Comparison of ENCODE assay signal across 21 cellular contexts in genomic region chr6:82904860-82905259, GRCh38.
"Had no signal": no experiment of that assay in that cellular context is flagged by ENCODE, and none has a peak within 500 bp of the region (broad histone marks: within the 10 kb centered on the region; RNA-seq: fewer than 3 reads in every experiment).

No MANE protein-coding gene starts in this region.

- H3K36me3 ChIP-seq: colonic mucosa, esophagus squamous epithelium, gastroesophageal sphincter, right atrium auricular region, suprapubic skin, tibial artery, upper lobe of left lung, uterus had no signal

- H3K27ac Mint-ChIP-seq: immature natural killer cell; naive thymus-derived CD8-positive, alpha-beta T cell had no signal

- H3K4me1 Mint-ChIP-seq: immature natural killer cell; naive thymus-derived CD8-positive, alpha-beta T cell had no signal

- H3K27ac ChIP-seq: colonic mucosa, esophagus squamous epithelium, gastroesophageal sphincter, right atrium auricular region, suprapubic skin, tibial artery, upper lobe of left lung, uterus had no signal

- H3K27me3 ChIP-seq: colonic mucosa, esophagus squamous epithelium, gastroesophageal sphincter, right atrium auricular region, suprapubic skin, tibial artery, upper lobe of left lung, uterus had no signal

- H3K36me3 Mint-ChIP-seq: immature natural killer cell had no signal

- ATAC-seq: gastroesophageal sphincter; left colon; mucosa of descending colon; naive thymus-derived CD8-positive, alpha-beta T cell had no signal

- H3K27me3 Mint-ChIP-seq: naive thymus-derived CD8-positive, alpha-beta T cell had no signal

- DNase-seq: colonic mucosa; dermis blood vessel endothelial cell; esophagus squamous epithelium; foreskin fibroblast; immature natural killer cell; left colon; mammary epithelial cell; mucosa of descending colon; naive thymus-derived CD8-positive, alpha-beta T cell; posterior cingulate gyrus; small intestine; stimulated activated CD4-positive, alpha-beta T cell treated with anti-CD3 and anti-CD28 coated beads, Interleukin-12 subunit alpha, Interleukin-12 subunit beta, amount 100 ng/mL, for 4 hours; stimulated activated naive CD4-positive, alpha-beta T cell treated with Interleukin-2 at 50 U/mL for 16 hours; tibial artery; upper lobe of left lung; uterus had no signal

- FAIRE-seq: keratinocyte, small intestine had no signal

- H3K9me3 Mint-ChIP-seq: immature natural killer cell; naive thymus-derived CD8-positive, alpha-beta T cell; neural crest cell had no signal

- H3K4me3 Mint-ChIP-seq: immature natural killer cell; naive thymus-derived CD8-positive, alpha-beta T cell; neural crest cell had no signal

- H3K9me3 ChIP-seq: colonic mucosa, esophagus squamous epithelium, gastroesophageal sphincter, mucosa of descending colon, right atrium auricular region, suprapubic skin, tibial artery, upper lobe of left lung, uterus had no signal

- H3K4me1 ChIP-seq: colonic mucosa, right atrium auricular region, suprapubic skin, tibial artery, upper lobe of left lung, uterus had no signal

- H3K4me3 ChIP-seq: colonic mucosa, esophagus squamous epithelium, gastroesophageal sphincter, mucosa of descending colon, right atrium auricular region, suprapubic skin, tibial artery, upper lobe of left lung, uterus had no signal
